In the genomic region with DNA sequence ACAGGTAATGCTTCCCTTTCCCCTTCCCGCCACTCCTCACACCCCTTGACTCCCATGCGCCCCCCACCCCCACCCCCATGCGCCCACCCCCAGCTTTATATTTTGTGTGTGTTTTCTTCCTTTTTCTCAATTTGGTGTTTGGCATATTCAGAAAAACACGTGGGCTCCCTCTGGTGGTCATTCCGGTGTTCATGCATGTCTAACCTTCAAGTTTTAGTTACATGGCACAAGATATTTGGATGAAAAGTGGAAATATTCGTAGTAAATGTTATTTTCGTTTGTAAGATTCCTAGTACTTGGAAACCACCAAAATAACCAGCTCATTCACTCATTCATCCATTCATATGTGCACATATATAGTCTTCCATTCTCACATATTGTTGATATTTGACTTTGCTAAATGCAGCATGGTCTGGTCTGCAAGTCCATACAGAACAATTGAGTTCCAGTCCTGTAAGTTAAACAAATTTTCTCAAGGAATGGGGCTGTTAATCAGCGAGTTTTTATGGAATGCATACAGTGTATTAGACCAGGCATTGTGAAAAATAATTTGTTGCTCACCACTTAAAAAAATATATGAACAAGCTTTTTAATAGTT, we compare ENCODE assay signal across 8 cellular contexts.
DNase-seq lines count a peak whose midpoint lies in the region; ATAC-seq and TF ChIP-seq lines count a peak whose summit lies in the region.

No MANE protein-coding gene starts in this region.

- no peak overlapping the region for H3K4me3 ChIP-seq in lung

- ATAC-seq in WTC11 (no peak; the same call in 1 of the 2 replicates), lung (ENCODE audit: insufficient read depth, low FRiP score) (peak; percentile 62)

- H3K27ac Mint-ChIP-seq in WTC11 (peak overlapping the region; percentile 67; the same call in 1 of the 2 replicates), chondrocyte (ENCODE audit: unreplicated experiment) (peak overlapping the region; percentile 46)

- POLR2A ChIA-PET in WTC11 (lab: Charles Lee) = no interaction called here

- peak; percentile 71 to 75 for DNase-seq in NCI-H446 (lab: John Stamatoyannopoulos, UW)
- DNase-seq in NCI-H446 treated with DMSO at 0.1 percent for 48 hours (lab: John Stamatoyannopoulos, UW) = no peak
- DNase-seq in NCI-H2107 (lab: John Stamatoyannopoulos, UW) = peak; percentile 34
- peak; percentile 67 for DNase-seq in WTC11 (ENCODE audit: low spot score)
- no peak for DNase-seq in chondrocyte (ENCODE audit: low spot score)
- peak; percentile 59 for DNase-seq in lung (ENCODE audit: low spot score)
- DNase-seq in stimulated activated CD8-positive, alpha-beta memory T cell treated with anti-CD3 and anti-CD28 coated beads, Interleukin-15, amount 100 ng/mL, for 4 hours (ENCODE audit: low read depth in 2 of 2) = peak; percentile 7 to 18
- no peak for DNase-seq in GF-D8 (lab: John Stamatoyannopoulos, UW)

- H3K27me3 ChIP-seq in lung (ENCODE audit: control insufficient read depth, insufficient read depth) = no peaks in the 10 kb centered on the region

- no peaks in the 10 kb centered on the region for H3K27me3 Mint-ChIP-seq in WTC11 (ENCODE audit: low read depth)
- no peaks in the 10 kb centered on the region for H3K27me3 Mint-ChIP-seq in chondrocyte (ENCODE audit: low read depth)

- H3K4me1 Mint-ChIP-seq in WTC11 (peaks cover 27% of the 10 kb centered on the region), chondrocyte (ENCODE audit: low read depth) (peaks cover 44% of the 10 kb centered on the region)

- 1 to 8% methylated on average over 8 of the region's 8 CpGs for WGBS in lung, 2 donors

- H3K36me3 Mint-ChIP-seq in WTC11 (no peaks in the 10 kb centered on the region), chondrocyte (ENCODE audit: low read depth) (no peaks in the 10 kb centered on the region)

- H3K4me3 Mint-ChIP-seq in WTC11 (no peak overlapping the region), chondrocyte (ENCODE audit: unreplicated experiment) (no peak overlapping the region)

- H3K27ac ChIP-seq in lung (ENCODE audit: low read depth in 1 of 2, low read length in 1 of 2) = no peak overlapping the region

- H3K9me3 Mint-ChIP-seq in WTC11 (no peaks in the 10 kb centered on the region), chondrocyte (ENCODE audit: low read depth) (no peaks in the 10 kb centered on the region)

- no peaks in the 10 kb centered on the region for H3K36me3 ChIP-seq in lung (ENCODE audit: control insufficient read depth in 2 of 2, insufficient read depth in 2 of 2, low read length in 2 of 2)

- H3K9me3 ChIP-seq in lung (ENCODE audit: control insufficient read depth in 2 of 2, insufficient read depth in 1 of 2, low read length in 1 of 2) = no peaks in the 10 kb centered on the region

- CTCF ChIA-PET in WTC11 (lab: Charles Lee) = interaction anchor here (0.6 to 4.4 kb wide), 37 partner anchors 8 to 466 kb away, joined by 3 to 60 read pairs (median 4); no protein-coding TSS in a partner anchor

- H3K4me1 ChIP-seq in lung (ENCODE audit: control insufficient read depth in 2 of 2, insufficient read depth in 2 of 2, low read length in 2 of 2) = peaks cover 0 to 6% of the 10 kb centered on the region in 2 donors

- TF ChIP-seq CTCF in WTC11 (IDR thresholded peaks at IDR 0.05) = peak; percentile 49; the same call in 1 of the 2 replicates
- TF ChIP-seq CTCF in chondrocyte (IDR thresholded peaks at IDR 0.05) = peak; percentile 85
- TF ChIP-seq CTCF in lung (IDR thresholded peaks at IDR 0.05; ENCODE audit: control extremely low read depth, extremely low read depth) = peak; percentile 56

TF ChIP-seq in WTC11, 78 proteins besides CTCF, POLR2A, EP300 and RAD21:
- TF ChIP-seq IRF2 (CRISPR knock-in tag; IDR thresholded peaks at IDR 0.05; ENCODE audit: borderline replicate concordance, low read depth) = no peak
- no peak for TF ChIP-seq RORB (CRISPR knock-in tag; IDR thresholded peaks at IDR 0.05)
- no peak for TF ChIP-seq FOXJ3 (CRISPR knock-in tag; IDR thresholded peaks at IDR 0.05; ENCODE audit: borderline replicate concordance)

Comparison
In these comparisons a context has a peak if more than half of its experiments do, and no peak if none do; other contexts are left out.
1. DNase-seq: peak in NCI-H446 (2 of 2), NCI-H2107 (single experiment), WTC11 (single experiment), lung (single experiment) and stimulated activated CD8-positive, alpha-beta memory T cell treated with anti-CD3 and anti-CD28 coated beads, Interleukin-15, amount 100 ng/mL, for 4 hours (2 of 2); none in NCI-H446 treated with DMSO at 0.1 percent for 48 hours (single experiment), chondrocyte (single experiment) and GF-D8 (single experiment).
2. Peak in every context shown above with its lines, with median percentiles within 50 percentile points of each other: CTCF ChIP-seq.